ENCODE assay signal across 8 cellular contexts in genomic region chr22:21044931-21045584, GRCh38.
DNase-seq lines count a peak whose midpoint lies in the region; ATAC-seq lines count a peak whose summit lies in the region.

No MANE protein-coding gene starts in this region.

- H3K27ac Mint-ChIP-seq in T-helper 1 cell treated with Interleukin-12 subunit alpha and Interleukin-12 subunit beta and Interleukin-4 antibody, amounts not matched to agents 30 μg/mL and 1 μg/mL, for 36 hours: peak overlapping the region; percentile 43

- ATAC-seq in HG03095 (IDR thresholded peaks at IDR 0.05; ENCODE audit: unreplicated experiment) (no peak), HG02571 (IDR thresholded peaks at IDR 0.05; ENCODE audit: unreplicated experiment) (no peak), GM18870 (IDR thresholded peaks at IDR 0.05; ENCODE audit: unreplicated experiment) (no peak)

- no peaks in the 10 kb centered on the region for H3K9me3 ChIP-seq in duodenal mucosa (ENCODE audit: control insufficient read depth in 1 of 2, low read length in 2 of 2)
- no peaks in the 10 kb centered on the region for H3K9me3 ChIP-seq in mucosa of rectum (ENCODE audit: control insufficient read depth in 2 of 2, low read length in 2 of 2)

- DNase-seq in T-helper 1 cell (no peak), OCI-M1 (lab: John Stamatoyannopoulos, UW) (peak; percentile 73)

- no peak overlapping the region for H3K4me3 Mint-ChIP-seq in T-helper 1 cell treated with Interleukin-12 subunit alpha and Interleukin-12 subunit beta and Interleukin-4 antibody, amounts not matched to agents 30 μg/mL and 1 μg/mL, for 36 hours

- no peak overlapping the region for H3K9ac ChIP-seq in duodenal mucosa (ENCODE audit: low read depth in 1 of 2, low read length in 2 of 2)
- no peak overlapping the region for H3K9ac ChIP-seq in mucosa of rectum (ENCODE audit: low read depth in 1 of 2, low read length in 2 of 2)

- H3K36me3 Mint-ChIP-seq in T-helper 1 cell treated with Interleukin-12 subunit alpha and Interleukin-12 subunit beta and Interleukin-4 antibody, amounts not matched to agents 30 μg/mL and 1 μg/mL, for 36 hours (ENCODE audit: low read depth): no peaks in the 10 kb centered on the region

- H3K4me3 ChIP-seq in duodenal mucosa (ENCODE audit: low read depth in 1 of 2, low read length in 2 of 2) (peak overlapping the region; percentile 56 to 70), mucosa of rectum (ENCODE audit: low read length in 2 of 2) (peak overlapping the region; percentile 48 to 64)

- H3K36me3 ChIP-seq in duodenal mucosa (ENCODE audit: control insufficient read depth in 1 of 2, insufficient read depth in 2 of 2, low read length in 2 of 2) (no peaks in the 10 kb centered on the region), mucosa of rectum (ENCODE audit: control insufficient read depth in 2 of 2, insufficient read depth in 2 of 2, low read length in 2 of 2) (no peaks in the 10 kb centered on the region)

- H3K27ac ChIP-seq in duodenal mucosa (ENCODE audit: low read depth, low read length): no peak overlapping the region
- no peak overlapping the region for H3K27ac ChIP-seq in mucosa of rectum (ENCODE audit: low read depth in 2 of 2, low read length in 2 of 2)

- H3K27me3 ChIP-seq in duodenal mucosa (ENCODE audit: control insufficient read depth in 1 of 2, insufficient read depth in 2 of 2, low read length in 2 of 2): no peaks in the 10 kb centered on the region
- peaks cover 2 to 4% of the 10 kb centered on the region in 2 donors for H3K27me3 ChIP-seq in mucosa of rectum (ENCODE audit: control insufficient read depth in 2 of 2, insufficient read depth in 2 of 2, low read length in 2 of 2)

- H3K4me1 Mint-ChIP-seq in T-helper 1 cell treated with Interleukin-12 subunit alpha and Interleukin-12 subunit beta and Interleukin-4 antibody, amounts not matched to agents 30 μg/mL and 1 μg/mL, for 36 hours (ENCODE audit: low read depth): peaks cover 18% of the 10 kb centered on the region

- peaks cover 38% of the 10 kb centered on the region for H3K27me3 Mint-ChIP-seq in T-helper 1 cell treated with Interleukin-12 subunit alpha and Interleukin-12 subunit beta and Interleukin-4 antibody, amounts not matched to agents 30 μg/mL and 1 μg/mL, for 36 hours (ENCODE audit: low read depth)

- H3K9me3 Mint-ChIP-seq in T-helper 1 cell treated with Interleukin-12 subunit alpha and Interleukin-12 subunit beta and Interleukin-4 antibody, amounts not matched to agents 30 μg/mL and 1 μg/mL, for 36 hours: no peaks in the 10 kb centered on the region

- H3K4me1 ChIP-seq in duodenal mucosa (ENCODE audit: control insufficient read depth in 1 of 2, insufficient read depth in 2 of 2, low read length in 2 of 2) (peaks cover 24 to 25% of the 10 kb centered on the region in 2 donors), mucosa of rectum (ENCODE audit: control insufficient read depth in 2 of 2, insufficient read depth in 2 of 2, low read length in 2 of 2) (peaks cover 8 to 14% of the 10 kb centered on the region in 2 donors)
